ENCODE assay signal across 8 cellular contexts in genomic region chr3:128123538-128124368, GRCh38. TPM values are rescaled to one million over a fixed set of nuclear protein-coding genes. Genes with fewer than 3 reads are reported as not detected.
DNase-seq lines count a peak whose midpoint lies in the region; ATAC-seq and TF ChIP-seq lines count a peak whose summit lies in the region.

Gene RUVBL1 (minus strand): TSS chr3:128123812. CDS start chr3:128123724, 88 bp downstream.

- H3K36me3 Mint-ChIP-seq in activated naive CD4-positive, alpha-beta T cell treated with anti-CD3 and anti-CD28 coated beads, Interleukin-2, amount 50 U/mL, for 72 hours: peaks cover 13 to 31% of the 10 kb centered on the region in 2 donors

- H3K9me3 ChIP-seq in testis: no peaks in the 10 kb centered on the region

- no peak for TF ChIP-seq CTCF in omental fat pad (IDR thresholded peaks at IDR 0.05)
- no peak for TF ChIP-seq CTCF in testis (IDR thresholded peaks at IDR 0.05)

- no peaks in the 10 kb centered on the region for H3K27me3 ChIP-seq in testis

- no peaks in the 10 kb centered on the region for H3K36me3 ChIP-seq in testis (ENCODE audit: low read depth, missing control alignments)

- peak; percentile 99 for ATAC-seq in HG02610 (IDR thresholded peaks at IDR 0.05; ENCODE audit: unreplicated experiment)
- ATAC-seq in activated naive CD4-positive, alpha-beta T cell treated with anti-CD3 and anti-CD28 coated beads, Interleukin-2, amount 50 U/mL, for 72 hours: peak; percentile 99
- peak; percentile 100 for ATAC-seq in omental fat pad (ENCODE audit: low FRiP score)

- H3K4me3 ChIP-seq in GM08714 (ENCODE audit: low read length) (peak within 1 kb of the TSS; percentile 71), testis (peak within 1 kb of the TSS; percentile 65 to 72)

- peak within 1 kb of the TSS; percentile 95 to 100 for H3K27ac Mint-ChIP-seq in activated naive CD4-positive, alpha-beta T cell treated with anti-CD3 and anti-CD28 coated beads, Interleukin-2, amount 50 U/mL, for 72 hours

- H3K4me1 ChIP-seq in testis: no peaks in the 10 kb centered on the region

- DNase-seq in NCI-H1092 treated with DMSO at 0.1 percent for 48 hours (lab: John Stamatoyannopoulos, UW) (peak; percentile 98), SKM-1 (lab: John Stamatoyannopoulos, UW; ENCODE audit: unreplicated experiment) (peak; percentile 98), glomerular endothelial cell (ENCODE audit: extremely low read depth, low read depth, low spot score) (peak; percentile 83), omental fat pad (ENCODE audit: low spot score) (peak; percentile 91), testis (peak; percentile 99)
- peak; percentile 96 for DNase-seq in activated naive CD4-positive, alpha-beta T cell treated with anti-CD3 and anti-CD28 coated beads, Interleukin-2, amount 50 U/mL, for 72 hours (ENCODE audit: low spot score in 2 of 2)

- H3K9me3 Mint-ChIP-seq in activated naive CD4-positive, alpha-beta T cell treated with anti-CD3 and anti-CD28 coated beads, Interleukin-2, amount 50 U/mL, for 72 hours: peaks cover 3 to 8% of the 10 kb centered on the region in 2 donors

- intact Hi-C loops in testis (cut with DNase I; ENCODE audit: low total_unique reads): no loop called here

- no peak for TF ChIP-seq POLR2A in testis (IDR thresholded peaks at IDR 0.05)

- 2 to 6% methylated on average over 14 to 47 of the region's 47 CpGs for WGBS in testis, 2 donors

- peak within 1 kb of the TSS in 1 of 2 donors; percentile 48 for H3K27ac ChIP-seq in testis

RNA-seq across cellular contexts. Expression of gene RUVBL1, which starts in this region (rescaled TPM):
- total RNA-seq in activated naive CD4-positive, alpha-beta T cell treated with anti-CD3 and anti-CD28 coated beads, Interleukin-2, amount 50 U/mL, for 72 hours: 10 to 100 TPM; 36.1 to 69.7 TPM
- total RNA-seq in glomerular endothelial cell (46.8 and 59.5 TPM in 2 replicates), omental fat pad (10 to 100 TPM; 27.1 to 36.8 (median 30.0) TPM), testis (10 to 100 TPM; 42.9 to 52.9 TPM)
- polyA plus RNA-seq in testis (ENCODE audit: insufficient read depth, low read depth, low replicate concordance): 70.1 TPM
